ENCODE assay signal across 19 cellular contexts in genomic region chr5:150211156-150212030, GRCh38. TPM values are rescaled to one million over a fixed set of nuclear protein-coding genes. Genes with fewer than 3 reads are reported as not detected.
A peak's percentile ranks its signal among the peaks of the same experiment; 100 is the strongest.
DNase-seq lines count a peak whose midpoint lies in the region; ATAC-seq and TF ChIP-seq lines count a peak whose summit lies in the region.
"Had no signal": no experiment of that assay in that cellular context is flagged by ENCODE, and none has a peak within 500 bp of the region (broad histone marks: within the 10 kb centered on the region; RNA-seq: fewer than 3 reads in every experiment).

No MANE protein-coding gene starts in this region.

- POLR2A ChIA-PET in T-cell (lab: Charles Lee), result no interaction called here

- H3K9me3 Mint-ChIP-seq in natural killer cell (no peaks in the 10 kb centered on the region), mesothelial cell of epicardium (no peaks in the 10 kb centered on the region), T-cell (no peaks in the 10 kb centered on the region)
- H3K9me3 Mint-ChIP-seq in natural killer cell treated with Interleukin-12 subunit alpha and Interleukin-12 subunit beta and Interleukin-15 and Interleukin-18, amount 100 ng/mL, for 72 hours, result no peaks in the 10 kb centered on the region
- H3K9me3 Mint-ChIP-seq: IgD-negative memory B cell had no signal

- H3K4me3 Mint-ChIP-seq in natural killer cell, result peak overlapping the region; percentile 49
- H3K4me3 Mint-ChIP-seq in natural killer cell treated with Interleukin-12 subunit alpha and Interleukin-12 subunit beta and Interleukin-15 and Interleukin-18, amount 100 ng/mL, for 72 hours, result no peak overlapping the region
- no peak overlapping the region for H3K4me3 Mint-ChIP-seq in mesothelial cell of epicardium
- no peak overlapping the region for H3K4me3 Mint-ChIP-seq in T-cell
- H3K4me3 Mint-ChIP-seq: CD4-positive, CD25-positive, alpha-beta regulatory T cell; IgD-negative memory B cell had no signal

- H3K27ac Mint-ChIP-seq in natural killer cell (no peak overlapping the region), mesothelial cell of epicardium (peak overlapping the region; percentile 50), T-cell (no peak overlapping the region)
- H3K27ac Mint-ChIP-seq in natural killer cell treated with Interleukin-12 subunit alpha and Interleukin-12 subunit beta and Interleukin-15 and Interleukin-18, amount 100 ng/mL, for 72 hours, result no peak overlapping the region
- H3K27ac Mint-ChIP-seq: CD4-positive, CD25-positive, alpha-beta regulatory T cell; IgD-negative memory B cell had no signal

- peaks cover 23 to 25% of the 10 kb centered on the region in 2 donors for H3K4me1 Mint-ChIP-seq in natural killer cell
- peaks cover 4 to 11% of the 10 kb centered on the region in 2 donors for H3K4me1 Mint-ChIP-seq in natural killer cell treated with Interleukin-12 subunit alpha and Interleukin-12 subunit beta and Interleukin-15 and Interleukin-18, amount 100 ng/mL, for 72 hours (ENCODE audit: low read depth in 2 of 2)
- peaks cover 11% of the 10 kb centered on the region for H3K4me1 Mint-ChIP-seq in mesothelial cell of epicardium
- H3K4me1 Mint-ChIP-seq in T-cell, result peaks cover 18 to 23% (median 19%) of the 10 kb centered on the region in 3 donors

- CTCF ChIA-PET in T-cell (lab: Charles Lee), result interaction anchor here in 1 of 2 donors (1.3 kb wide), 1 partner anchor 11 kb away, joined by 3 read pairs; no protein-coding TSS in a partner anchor

- no peak overlapping the region for H3K4me3 ChIP-seq in epithelial cell of esophagus (ENCODE audit: low read length)
- H3K4me3 ChIP-seq: A549, lung, upper lobe of left lung had no signal

- intact Hi-C loops in natural killer cell (cut with micrococcal nuclease), result no loop called here

- no peaks in the 10 kb centered on the region for H3K36me3 Mint-ChIP-seq in natural killer cell
- H3K36me3 Mint-ChIP-seq in natural killer cell treated with Interleukin-12 subunit alpha and Interleukin-12 subunit beta and Interleukin-15 and Interleukin-18, amount 100 ng/mL, for 72 hours, result no peaks in the 10 kb centered on the region
- no peaks in the 10 kb centered on the region for H3K36me3 Mint-ChIP-seq in mesothelial cell of epicardium
- H3K36me3 Mint-ChIP-seq in T-cell, result no peaks in the 10 kb centered on the region
- H3K36me3 Mint-ChIP-seq: CD4-positive, CD25-positive, alpha-beta regulatory T cell; IgD-negative memory B cell had no signal

- H3K27me3 Mint-ChIP-seq in natural killer cell (ENCODE audit: low read depth in 2 of 2), result peaks cover 21 to 37% of the 10 kb centered on the region in 2 donors
- peaks cover 13 to 15% of the 10 kb centered on the region in 2 donors for H3K27me3 Mint-ChIP-seq in natural killer cell treated with Interleukin-12 subunit alpha and Interleukin-12 subunit beta and Interleukin-15 and Interleukin-18, amount 100 ng/mL, for 72 hours
- peaks cover 2% of the 10 kb centered on the region for H3K27me3 Mint-ChIP-seq in mesothelial cell of epicardium (ENCODE audit: low read depth)
- H3K27me3 Mint-ChIP-seq in T-cell, result peaks cover 13 to 25% of the 10 kb centered on the region in 2 donors

- DNase-seq in natural killer cell (no peak), epithelial cell of esophagus (ENCODE audit: low read depth) (peak; percentile 39), mesothelial cell of epicardium (ENCODE audit: low spot score in 2 of 2, unreplicated experiment in 2 of 2) (no peak), T-cell (no peak), COLO668 (lab: John Stamatoyannopoulos, UW; ENCODE audit: unreplicated experiment) (no peak)
- DNase-seq in natural killer cell treated with Interleukin-12 subunit alpha and Interleukin-12 subunit beta and Interleukin-15 and Interleukin-18, amount 100 ng/mL, for 72 hours (ENCODE audit: low spot score), result no peak
- DNase-seq: activated CD4-positive, alpha-beta T cell treated with anti-CD3 and anti-CD28 coated beads for 1 hour; CD4-positive, CD25-positive, alpha-beta regulatory T cell; MV-4-11; NCI-H2081 treated with DMSO at 0.1 percent for 48 hours; NCI-H524 treated with DMSO at 0.1 percent for 48 hours; stimulated activated naive CD8-positive, alpha-beta T cell treated with anti-CD3 and anti-CD28 coated beads, Interleukin-15, Interleukin-2, amounts not matched to agents 100 U/mL and 50 U/mL, for 24 hours had no signal

- no peak for TF ChIP-seq CTCF in natural killer cell (IDR thresholded peaks at IDR 0.05)
- no peak for TF ChIP-seq CTCF in epithelial cell of esophagus (IDR thresholded peaks at IDR 0.05; ENCODE audit: insufficient read depth, low read depth, low read length, missing control alignments)
- TF ChIP-seq CTCF in mesothelial cell of epicardium (IDR thresholded peaks at IDR 0.05; ENCODE audit: unreplicated experiment), result no peak

- ATAC-seq in natural killer cell (no peak), T-cell (replicated peaks in 1 of 4) (no peak), HG03196 (IDR thresholded peaks at IDR 0.05; ENCODE audit: unreplicated experiment) (no peak), GM19397 (IDR thresholded peaks at IDR 0.05; ENCODE audit: unreplicated experiment) (no peak)
- ATAC-seq in natural killer cell treated with Interleukin-12 subunit alpha and Interleukin-12 subunit beta and Interleukin-15 and Interleukin-18, amount 100 ng/mL, for 72 hours, result no peak
- ATAC-seq: A549; stimulated activated naive CD8-positive, alpha-beta T cell treated with anti-CD3 and anti-CD28 coated beads, Interleukin-15, Interleukin-2, amounts not matched to agents 100 U/mL and 50 U/mL, for 24 hours had no signal

RNA-seq across cellular contexts. Expression of gene SLC6A7, which starts 21.5 kb away (rescaled TPM):
- total RNA-seq in natural killer cell (not detected), mesothelial cell of epicardium (not detected in 3 replicates), T-cell (not detected)
- total RNA-seq in natural killer cell treated with Interleukin-12 subunit alpha and Interleukin-12 subunit beta and Interleukin-15 and Interleukin-18, amount 100 ng/mL, for 72 hours, result not detected
- total RNA-seq: astrocyte; CD4-positive, CD25-positive, alpha-beta regulatory T cell had no signal

RNA-seq across cellular contexts. Expression of gene CDX1, which starts 44.8 kb away (rescaled TPM):
- not detected for total RNA-seq in natural killer cell
- not detected for total RNA-seq in natural killer cell treated with Interleukin-12 subunit alpha and Interleukin-12 subunit beta and Interleukin-15 and Interleukin-18, amount 100 ng/mL, for 72 hours
- 0.51 to 1.1 TPM (median 0.68 TPM) in 3 replicates for total RNA-seq in mesothelial cell of epicardium
- under 1 TPM in 1 of 5 donors, not detected in 4; 0.23 TPM for total RNA-seq in T-cell
- total RNA-seq: astrocyte; CD4-positive, CD25-positive, alpha-beta regulatory T cell had no signal

RNA-seq across cellular contexts. Expression of gene PDGFRB, which starts 55.7 kb away (rescaled TPM):
- total RNA-seq in natural killer cell (10 to 100 TPM; 44.8 to 93.1 (median 61.6) TPM), mesothelial cell of epicardium (100 to 105 TPM (median 102 TPM) in 3 replicates), T-cell (1 to 10 TPM in 3 of 5 donors, under 1 TPM in 2; 0.32 to 3.6 (median 1.6) TPM)
- 1 to 10 TPM; 4.4 to 9.0 TPM for total RNA-seq in natural killer cell treated with Interleukin-12 subunit alpha and Interleukin-12 subunit beta and Interleukin-15 and Interleukin-18, amount 100 ng/mL, for 72 hours
- total RNA-seq: CD4-positive, CD25-positive, alpha-beta regulatory T cell had no signal

Comparison
In these comparisons a context has a peak if more than half of its experiments do, and no peak if none do; other contexts are left out.
1. RNA of gene PDGFRB, which starts 55.7 kb away (total RNA-seq): 100 to 105 TPM in mesothelial cell of epicardium and 44.8 to 93.1 TPM in natural killer cell; 4.4 to 9.0 TPM in natural killer cell treated with Interleukin-12 subunit alpha and Interleukin-12 subunit beta and Interleukin-15 and Interleukin-18, amount 100 ng/mL, for 72 hours and 0.32 to 3.6 TPM in T-cell; every median in the first group is over 4 times any median in the second.